In the genomic region with DNA sequence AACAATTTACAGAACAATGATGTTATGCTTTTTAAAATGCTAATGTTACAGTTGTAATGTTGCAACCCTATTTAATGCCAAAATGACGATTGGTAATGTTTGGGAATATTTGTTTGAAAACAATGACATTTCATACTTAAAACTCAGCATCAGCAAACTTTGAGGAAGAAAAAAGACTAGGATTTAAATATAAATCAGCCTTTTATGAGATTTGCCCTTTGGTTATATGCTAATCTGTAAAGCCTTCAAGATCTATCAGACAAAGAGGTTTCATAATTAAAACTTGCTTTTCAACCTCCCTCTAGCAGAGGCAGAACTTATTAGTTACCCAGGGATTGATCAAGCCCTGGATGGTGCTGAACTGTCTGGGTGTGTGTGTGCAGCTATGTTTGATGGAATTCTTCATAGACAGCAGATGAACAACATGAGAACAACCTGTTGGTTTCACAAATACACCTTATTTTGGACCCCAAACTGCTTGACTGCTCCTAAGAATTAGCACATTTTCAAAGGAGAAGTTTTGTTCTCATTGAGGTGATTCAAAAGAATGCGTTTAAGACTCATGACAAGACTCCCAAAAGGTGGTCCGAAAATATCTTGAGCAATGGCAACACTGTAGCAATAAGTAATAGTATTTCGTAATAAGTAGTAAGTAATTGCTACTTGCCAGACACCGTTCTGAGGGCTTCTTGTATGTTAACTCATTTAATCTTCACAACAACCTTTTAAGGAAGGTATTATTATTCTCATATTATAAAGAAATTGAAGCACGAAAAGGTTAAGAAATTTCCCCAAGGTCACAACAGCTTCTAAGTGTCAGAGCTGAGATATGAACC, we compare ENCODE assay signal across 22 cellular contexts.
DNase-seq lines count a peak whose midpoint lies in the region; ATAC-seq, FAIRE-seq and TF ChIP-seq lines count a peak whose summit lies in the region.
"Had no signal": no experiment of that assay in that cellular context is flagged by ENCODE, and none has a peak within 500 bp of the region (broad histone marks: within the 10 kb centered on the region; RNA-seq: fewer than 3 reads in every experiment).

No MANE protein-coding gene starts in this region.

- POLR2A ChIA-PET in HepG2 (lab: Yijun Ruan, JAX) (no interaction called here), K562 (lab: Yijun Ruan, JAX) (no interaction called here)

- no peaks in the 10 kb centered on the region for H3K27me3 ChIP-seq in HepG2 (ENCODE audit: control insufficient read depth in 1 of 2, insufficient read depth in 2 of 2, low read length in 2 of 2)
- H3K27me3 ChIP-seq in right lobe of liver: no peaks in the 10 kb centered on the region
- H3K27me3 ChIP-seq in K562 (ENCODE audit: control insufficient read depth in 2 of 2, insufficient read depth in 2 of 2, low read length in 2 of 2): no peaks in the 10 kb centered on the region
- H3K27me3 ChIP-seq: BLaER1, Peyer's patch, SJSA1 had no signal

- H3K36me3 ChIP-seq in HepG2 (replicated peaks in 1 of 2; ENCODE audit: control insufficient read depth in 1 of 2, insufficient read depth in 2 of 2, low read length in 2 of 2): peaks cover 0 to 7% of the 10 kb centered on the region in 2 experiments; a peak in 3 of 5 replicates
- peaks cover 0 to 16% (median 8%) of the 10 kb centered on the region in 4 donors for H3K36me3 ChIP-seq in right lobe of liver
- no peaks in the 10 kb centered on the region for H3K36me3 ChIP-seq in K562 (ENCODE audit: control insufficient read depth, insufficient read depth, low read length)
- H3K36me3 ChIP-seq: SJSA1 had no signal

- H3K4me2 ChIP-seq in HepG2 (ENCODE audit: low read depth, low read length) (no peak overlapping the region), K562 (ENCODE audit: insufficient read depth, low read length) (no peak overlapping the region)
- H3K4me2 ChIP-seq: BLaER1 had no signal

- H3K9me3 ChIP-seq in HepG2 (ENCODE audit: low read length): no peaks in the 10 kb centered on the region
- H3K9me3 ChIP-seq in right lobe of liver: no peaks in the 10 kb centered on the region
- no peaks in the 10 kb centered on the region for H3K9me3 ChIP-seq in K562 (replicated peaks; ENCODE audit: control insufficient read depth, insufficient read depth, low read depth, low read length)
- H3K9me3 ChIP-seq: BLaER1, Peyer's patch, SJSA1 had no signal

- no TSS peak for BruUV-seq in HepG2 (replicated peaks; lab: Mats Ljungman, UMichigan)
- no TSS peak for BruUV-seq in K562 (replicated peaks; lab: Mats Ljungman, UMichigan)

- ATAC-seq in HepG2: peak; percentile 53; the same call in 2 of the 3 replicates
- no peak for ATAC-seq in right lobe of liver
- ATAC-seq in K562: no peak
- no peak for ATAC-seq in GM21619 (IDR thresholded peaks at IDR 0.05; ENCODE audit: unreplicated experiment)

- TF ChIP-seq RAD21 in HepG2 (CRISPR knock-in tag; IDR thresholded peaks at IDR 0.05) (no peak), K562 (CRISPR knock-in tag; conservative IDR thresholded peaks at IDR 0.05 in 1 of 2, IDR thresholded peaks at IDR 0.05 in 1 of 2) (no peak)

- H3K4me1 ChIP-seq in HepG2 (ENCODE audit: insufficient read depth, low read length) (no peaks in the 10 kb centered on the region), right lobe of liver (no peaks in the 10 kb centered on the region), K562 (replicated peaks in 1 of 2; ENCODE audit: control insufficient read depth in 2 of 2, insufficient read depth in 2 of 2, low read length in 2 of 2) (no peaks in the 10 kb centered on the region)
- H3K4me1 ChIP-seq: BLaER1, Peyer's patch, SJSA1 had no signal

- TF ChIP-seq CTCF in HepG2 (CRISPR knock-in tag; IDR thresholded peaks at IDR 0.05) (no peak), right lobe of liver (IDR thresholded peaks at IDR 0.05) (no peak), NB4 (IDR thresholded peaks at IDR 0.05; ENCODE audit: low read depth, low read length) (no peak), K562 (IDR thresholded peaks at IDR 0.05 in 2 of 3, conservative IDR thresholded peaks at IDR 0.05 in 1 of 3; ENCODE audit: insufficient read depth in 2 of 3, low read depth in 1 of 3, low read length in 3 of 3) (no peak)

- H3K9ac ChIP-seq in HepG2 (ENCODE audit: insufficient read depth, low read depth, low read length): no peak overlapping the region
- H3K9ac ChIP-seq in K562 (ENCODE audit: insufficient read depth in 1 of 2, low read depth in 2 of 2, low read length in 2 of 2): no peak overlapping the region
- H3K9ac ChIP-seq: BLaER1 had no signal

- 80% methylated on average over 6 of the region's 6 CpGs for WGBS in HepG2 (ENCODE audit: low lambda C conversion rate)
- WGBS in right lobe of liver (ENCODE audit: insufficient coverage, low coverage, low lambda C conversion rate, missing lambda C conversion rate): 58% methylated on average over 5 of the region's 6 CpGs
- WGBS in K562 (ENCODE audit: insufficient coverage, low coverage, missing lambda C conversion rate): 0% methylated on average over 6 of the region's 6 CpGs

- H4K20me1 ChIP-seq in HepG2 (ENCODE audit: insufficient read depth, low read length) (no peaks in the 10 kb centered on the region), K562 (replicated peaks; ENCODE audit: control insufficient read depth, insufficient read depth, low read length) (no peaks in the 10 kb centered on the region)
- H4K20me1 ChIP-seq: BLaER1 had no signal

- H2AFZ ChIP-seq in HepG2 (ENCODE audit: low read length): no peak overlapping the region
- H2AFZ ChIP-seq in K562 (ENCODE audit: low read depth, low read length): no peak overlapping the region

- H3K9me1 ChIP-seq in K562 (ENCODE audit: control insufficient read depth, insufficient read depth, low read length): no peaks in the 10 kb centered on the region

- CTCF ChIA-PET in HepG2 (lab: Yijun Ruan, JAX; ENCODE audit: low intra/inter-chr PET ratio, low total read pairs) (no interaction called here), K562 (lab: Yijun Ruan, JAX; ENCODE audit: low intra/inter-chr PET ratio) (no interaction called here)

- no peak for DNase-seq in HepG2 (ENCODE audit: low spot score)
- DNase-seq in right lobe of liver: no peak
- peak; percentile 17 for DNase-seq in NB4 (ENCODE audit: low read depth)
- DNase-seq in K562 (ENCODE audit: extremely low read depth in 1 of 4, low spot score in 3 of 4): no peak
- no peak for DNase-seq in Kasumi-1 (lab: John Stamatoyannopoulos, UW)
- DNase-seq in NCI-H748 (lab: John Stamatoyannopoulos, UW; ENCODE audit: unreplicated experiment): no peak
- DNase-seq in NCI-H2171 (lab: John Stamatoyannopoulos, UW): no peak
- DNase-seq: CD4-positive, alpha-beta memory T cell; DMS153; GF-D8; HCEC 1CT; NCI-H1048; NCI-H1436 treated with DMSO at 0.1 percent for 48 hours; NCI-H2029 treated with DMSO at 0.1 percent for 48 hours; NCI-H226; NCI-H524; Peyer's patch; T-helper 2 cell had no signal

- intact Hi-C loops in HepG2 (cut with micrococcal nuclease; ENCODE audit: unreplicated experiment): no loop called here
- intact Hi-C loops in right lobe of liver (cut with DNase I): no loop called here
- intact Hi-C loops in K562 (cut with micrococcal nuclease): no loop called here

- FAIRE-seq in HepG2 (lab: Jason Lieb, UNC) (no peak), K562 (lab: Jason Lieb, UNC) (no peak)

- no peaks in the 10 kb centered on the region for H3K79me2 ChIP-seq in HepG2 (ENCODE audit: insufficient read depth, low read length)
- no peaks in the 10 kb centered on the region for H3K79me2 ChIP-seq in K562 (ENCODE audit: control insufficient read depth, insufficient read depth, low read length)

- H3K4me3 ChIP-seq in HepG2 (replicated peaks in 1 of 3; ENCODE audit: insufficient read depth in 1 of 3, low read depth in 2 of 3, low read length in 3 of 3) (no peak overlapping the region), right lobe of liver (no peak overlapping the region), NB4 (ENCODE audit: low read depth, low read length) (no peak overlapping the region), K562 (no peak overlapping the region)
- H3K4me3 ChIP-seq: BLaER1, Peyer's patch, SJSA1 had no signal

- H3K27ac ChIP-seq in HepG2 (ENCODE audit: extremely low read length, insufficient read depth, low read length) (no peak overlapping the region), right lobe of liver (no peak overlapping the region), K562 (ENCODE audit: extremely low read depth, low read depth, low read length) (no peak overlapping the region)
- H3K27ac ChIP-seq: BLaER1, HL-60, Peyer's patch, SJSA1 had no signal

- TF ChIP-seq POLR2A in HepG2 (IDR thresholded peaks at IDR 0.05; ENCODE audit: insufficient read depth in 1 of 2, low read depth in 2 of 2, low read length in 2 of 2) (no peak), right lobe of liver (IDR thresholded peaks at IDR 0.05) (no peak), NB4 (IDR thresholded peaks at IDR 0.05; ENCODE audit: extremely low read depth, insufficient read length) (no peak), K562 (conservative IDR thresholded peaks at IDR 0.05) (no peak)

- in situ Hi-C loops in HepG2 (cut with HindIII; ENCODE audit: extremely low pct_ligation_motif_present, low pct_unique_long_range_greater_than_20kb) (no loop called here), K562 (cut with MboI) (no loop called here)

- no peak for TF ChIP-seq EP300 in HepG2 (IDR thresholded peaks at IDR 0.05; ENCODE audit: low read depth in 2 of 2, low read length in 2 of 2)
- TF ChIP-seq EP300 in HepG2 (CRISPR knock-in tag; IDR thresholded peaks at IDR 0.05; ENCODE audit: borderline replicate concordance): no peak
- no peak for TF ChIP-seq EP300 in K562 (IDR thresholded peaks at IDR 0.05; ENCODE audit: low read length)

TF ChIP-seq in HepG2, 621 proteins besides CTCF, POLR2A, EP300 and RAD21:
- TF ChIP-seq CEBPB (IDR thresholded peaks at IDR 0.05; ENCODE audit: borderline replicate concordance, low read depth, low read length): peak; percentile 83
- TF ChIP-seq ATF7 (IDR thresholded peaks at IDR 0.05): no peak
- no peak for TF ChIP-seq ATF7 (CRISPR knock-in tag; IDR thresholded peaks at IDR 0.05)
- no peak for TF ChIP-seq ZNF33A (CRISPR knock-in tag; IDR thresholded peaks at IDR 0.05; ENCODE audit: borderline replicate concordance)

TF ChIP-seq in K562, 482 proteins besides CTCF, POLR2A, EP300 and RAD21 (continues in another document):
- TF ChIP-seq ID3 (CRISPR knock-in tag; IDR thresholded peaks at IDR 0.05): no peak
- TF ChIP-seq ID3 (tag; IDR thresholded peaks at IDR 0.05): no peak
- no peak for TF ChIP-seq HMG20B (CRISPR knock-in tag; IDR thresholded peaks at IDR 0.05)
- TF ChIP-seq CEBPB (tag; IDR thresholded peaks at IDR 0.05): 0 out of 2 replicates have a peak, but pooled peaks have one; percentile 24
- no peak for TF ChIP-seq SIX5 (IDR thresholded peaks at IDR 0.05; ENCODE audit: borderline replicate concordance in 1 of 2, insufficient read depth in 1 of 2, low read depth in 1 of 2, low read length in 2 of 2)

Comparison
In these comparisons a context has a peak if more than half of its experiments do, and no peak if none do; other contexts are left out.
1. Of the 241 proteins assayed by ChIP-seq in both HepG2 and K562: peak only in HepG2: none; only in K562: none; in both: CEBPB; in neither: 240.